In the genomic region with DNA sequence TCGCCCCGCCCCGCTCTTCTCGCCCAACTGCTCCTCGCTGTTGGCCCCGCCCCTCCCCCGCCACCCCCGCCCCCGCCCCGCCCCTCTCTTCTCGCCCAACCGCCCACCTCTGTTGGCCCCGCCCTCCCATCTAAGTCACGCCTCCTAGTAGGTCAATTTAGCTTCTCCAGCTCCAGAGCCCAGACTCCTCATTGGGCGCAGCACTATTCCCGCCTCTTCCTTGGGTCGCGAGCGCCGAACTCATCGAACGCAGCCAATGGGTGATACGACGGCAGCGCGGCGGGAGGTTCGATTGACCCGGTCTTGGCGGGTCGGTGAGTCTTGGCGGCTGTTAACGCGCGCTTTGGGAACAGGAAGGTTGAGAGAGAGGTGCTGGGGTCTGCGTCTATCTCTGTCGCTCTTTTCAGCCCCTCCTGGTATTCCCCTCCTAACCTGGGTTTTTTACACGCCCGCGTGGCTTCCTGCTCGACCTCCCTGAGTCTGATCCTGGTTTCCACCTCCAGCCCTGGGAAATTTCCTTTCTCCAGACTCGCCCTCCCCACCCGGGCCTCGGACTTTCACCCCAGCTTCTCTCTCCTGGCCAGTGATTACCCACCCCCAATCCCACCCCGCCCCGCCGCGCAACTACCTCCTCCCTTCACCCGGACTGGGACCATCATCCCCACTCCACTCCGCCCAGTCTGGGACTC, we compare ENCODE assay signal across 8 cellular contexts. TPM values are rescaled to one million over a fixed set of nuclear protein-coding genes. Genes with fewer than 3 reads are reported as not detected.
DNase-seq lines count a peak whose midpoint lies in the region; ATAC-seq and TF ChIP-seq lines count a peak whose summit lies in the region.

A gene (plus strand): TSS at position 331 of the 689 bp plus-strand sequence. CDS start 643 bp downstream, outside the sequence.

- H3K27me3 ChIP-seq in ascending aorta (no peaks in the 10 kb centered on the region), right cardiac atrium (ENCODE audit: control insufficient read depth, insufficient read depth) (no peaks in the 10 kb centered on the region), aorta (ENCODE audit: control insufficient read depth in 1 of 2, insufficient read depth in 2 of 2, low read length in 1 of 2) (no peaks in the 10 kb centered on the region)

- peak within 1 kb of the TSS; percentile 64 to 67 for H3K27ac ChIP-seq in ascending aorta
- H3K27ac ChIP-seq in right cardiac atrium (ENCODE audit: low read length): peak within 1 kb of the TSS; percentile 65
- peak within 1 kb of the TSS in 1 of 2 donors; percentile 30 for H3K27ac ChIP-seq in aorta (ENCODE audit: low read depth in 1 of 2, low read length in 2 of 2)

- peaks cover 0 to 13% of the 10 kb centered on the region in 2 donors for H3K4me1 ChIP-seq in ascending aorta
- H3K4me1 ChIP-seq in right cardiac atrium (ENCODE audit: control insufficient read depth, insufficient read depth, low read length): peaks cover 2% of the 10 kb centered on the region
- H3K4me1 ChIP-seq in aorta (ENCODE audit: control insufficient read depth in 1 of 2, insufficient read depth in 2 of 2, low read length in 2 of 2): no peaks in the 10 kb centered on the region

- no peak for TF ChIP-seq CTCF in ascending aorta (IDR thresholded peaks at IDR 0.05)

- peak; percentile 97 to 99 for DNase-seq in NCI-H1930 (lab: John Stamatoyannopoulos, UW)
- DNase-seq in ascending aorta (ENCODE audit: low spot score in 2 of 2): peak; percentile 92 to 99
- peak; percentile 98 for DNase-seq in right cardiac atrium
- peak; percentile 98 for DNase-seq in putamen (ENCODE audit: low spot score)
- peak; percentile 98 to 99 for DNase-seq in aorta

- ATAC-seq in GM18505 (IDR thresholded peaks at IDR 0.05; ENCODE audit: unreplicated experiment) (peak; percentile 90), HG02970 (IDR thresholded peaks at IDR 0.05; ENCODE audit: low FRiP score, unreplicated experiment) (peak; percentile 96), right cardiac atrium (peak; percentile 97), aorta (ENCODE audit: low FRiP score) (peak; percentile 98)

- H3K4me3 ChIP-seq in ascending aorta (peak within 1 kb of the TSS; percentile 75 to 80), right cardiac atrium (ENCODE audit: low read length) (peak within 1 kb of the TSS; percentile 73), aorta (ENCODE audit: low read length in 2 of 2) (peak within 1 kb of the TSS; percentile 52 to 97)

- 2% methylated on average over 50 of the region's 50 CpGs for WGBS in right cardiac atrium
- WGBS in aorta, 2 donors: 0 to 3% methylated on average over 41 to 50 of the region's 50 CpGs

- no peaks in the 10 kb centered on the region for H3K9me3 ChIP-seq in ascending aorta
- no peaks in the 10 kb centered on the region for H3K9me3 ChIP-seq in right cardiac atrium (ENCODE audit: control insufficient read depth, low read length)
- H3K9me3 ChIP-seq in aorta (ENCODE audit: control insufficient read depth, low read length): no peaks in the 10 kb centered on the region

- H3K36me3 ChIP-seq in ascending aorta (no peaks in the 10 kb centered on the region), aorta (ENCODE audit: control insufficient read depth in 1 of 2, insufficient read depth in 2 of 2, low read length in 1 of 2) (no peaks in the 10 kb centered on the region)

- intact Hi-C loops in T-helper 2 cell treated with Interferon-gamma antibody and Interleukin-4, amounts not matched to agents 100 ng/mL and 5 ng/mL, for 36 hours (cut with micrococcal nuclease): loop anchor here (1.0 to 2.0 kb wide), 6 partner anchors 56 to 909 kb away; a partner anchor contains a TSS
- intact Hi-C loops in ascending aorta (cut with DNase I) (loop anchor here (1.0 to 10.0 kb wide), 4 partner anchors 55 to 1067 kb away; a partner anchor contains a TSS), right cardiac atrium (cut with DNase I) (loop anchor here in 1 of 4 donors (10.0 kb wide), 1 partner anchor 97 kb away; a partner anchor contains a TSS), aorta (cut with DNase I) (loop anchor here (5.0 kb wide), 2 partner anchors 55 to 95 kb away; a partner anchor contains a TSS)

- TF ChIP-seq POLR2A in GM18505 (IDR thresholded peaks at IDR 0.05; ENCODE audit: borderline replicate concordance, extremely low read depth, insufficient read depth, insufficient read length): peak; percentile 71

RNA-seq across cellular contexts. Expression of the gene that starts here (rescaled TPM):
- 47.1 and 50.3 TPM in 2 replicates for total RNA-seq in T-helper 2 cell treated with Interferon-gamma antibody and Interleukin-4, amounts not matched to agents 100 ng/mL and 5 ng/mL, for 36 hours
- total RNA-seq in ascending aorta (not detected), right cardiac atrium (under 1 TPM in 3 of 4 donors, not detected in 1; 0.56 to 0.89 (median 0.74) TPM), aorta (1 to 10 TPM; 1.6 to 2.3 TPM)
- polyA plus RNA-seq in right cardiac atrium (0.16 TPM), aorta (1 to 10 TPM in 1 of 2 donors, not detected in 1; 4.2 TPM)

Comparison
In these comparisons a context has a peak if more than half of its experiments do, and no peak if none do; other contexts are left out.
1. RNA of the gene that starts here (total RNA-seq): 47.1 to 50.3 TPM in T-helper 2 cell treated with Interferon-gamma antibody and Interleukin-4, amounts not matched to agents 100 ng/mL and 5 ng/mL, for 36 hours; 1.6 to 2.3 TPM in aorta, 0.56 to 0.89 TPM in right cardiac atrium and not detected in ascending aorta (single experiment); every median in the first group is over 10 times any median in the second.
2. Peak in DNase-seq, H3K4me3 ChIP-seq and H3K27ac ChIP-seq in ascending aorta; RNA of the gene not detected or under 1 TPM.
3. Peak in DNase-seq, ATAC-seq, H3K4me3 ChIP-seq and H3K27ac ChIP-seq in right cardiac atrium; RNA of the gene not detected or under 1 TPM.
4. Peak in every context shown above with its lines, with median percentiles within 50 percentile points of each other: ATAC-seq, DNase-seq and H3K4me3 ChIP-seq.